In genomic region chr1:27569506-27570382, GRCh38 we compare ENCODE assay signal across 9 cellular contexts. TPM values are rescaled to one million over a fixed set of nuclear protein-coding genes. Genes with fewer than 3 reads are reported as not detected.
DNase-seq lines count a peak whose midpoint lies in the region; ATAC-seq and TF ChIP-seq lines count a peak whose summit lies in the region.
"Had no signal": no experiment of that assay in that cellular context is flagged by ENCODE, and none has a peak within 500 bp of the region (broad histone marks: within the 10 kb centered on the region; RNA-seq: fewer than 3 reads in every experiment).

No MANE protein-coding gene starts in this region.

- DNase-seq in Right ventricle myocardium superior (peak; percentile 34), left cardiac atrium (no peak), ecto neural progenitor cell (ENCODE audit: low spot score) (peak; percentile 77), NCI-H446 treated with DMSO at 0.1 percent for 48 hours (lab: John Stamatoyannopoulos, UW) (no peak), HPDE6-E6E7 (ENCODE audit: extremely low spot score) (no peak), GM13976 (ENCODE audit: low spot score) (no peak)
- DNase-seq in naive thymus-derived CD8-positive, alpha-beta T cell = no peak
- DNase-seq: activated CD8-positive, alpha-beta memory T cell treated with anti-CD3 and anti-CD28 coated beads, Interleukin-2, amount 50 U/mL, for 48 hours had no signal

- H3K4me1 Mint-ChIP-seq in naive thymus-derived CD8-positive, alpha-beta T cell = peaks cover 34 to 71% (median 53%) of the 10 kb centered on the region in 4 donors

- peak overlapping the region; percentile 72 to 89 (median 81) for H3K4me3 Mint-ChIP-seq in naive thymus-derived CD8-positive, alpha-beta T cell

- intact Hi-C loops in Right ventricle myocardium superior (cut with DNase I) (no loop called here), left cardiac atrium (cut with DNase I) (loop anchor here in 1 of 2 donors (2.0 kb wide), 1 partner anchor 29 kb away; no protein-coding TSS in a partner anchor)

- H3K27ac Mint-ChIP-seq in naive thymus-derived CD8-positive, alpha-beta T cell = peak overlapping the region in 9 of 10 donors; percentile 34 to 95 (median 83)

- ATAC-seq in Right ventricle myocardium superior (ENCODE audit: poor library complexity) (no peak), left cardiac atrium (no peak), HG03095 (IDR thresholded peaks at IDR 0.05; ENCODE audit: unreplicated experiment) (no peak)
- no peak for ATAC-seq in naive thymus-derived CD8-positive, alpha-beta T cell

- POLR2A ChIA-PET in naive thymus-derived CD8-positive, alpha-beta T cell (lab: Charles Lee) = interaction anchor here (0.6 to 2.2 kb wide), 6 partner anchors 34 to 141 kb away, joined by 3 to 6 read pairs (median 5); partner anchors contain the start of gene AHDC1

- no peak for TF ChIP-seq CTCF in GM13976 (IDR thresholded peaks at IDR 0.05; ENCODE audit: borderline replicate concordance, control extremely low read depth, extremely low read depth, insufficient read depth, missing control alignments)

- in situ Hi-C loops in GM13976 (cut with MboI; ENCODE audit: low sequenced_read_pairs, unreplicated experiment) = no loop called here

- no peaks in the 10 kb centered on the region for H3K27me3 Mint-ChIP-seq in naive thymus-derived CD8-positive, alpha-beta T cell

- H3K36me3 Mint-ChIP-seq in naive thymus-derived CD8-positive, alpha-beta T cell = no peaks in the 10 kb centered on the region

- H3K9me3 Mint-ChIP-seq in naive thymus-derived CD8-positive, alpha-beta T cell = no peaks in the 10 kb centered on the region

RNA-seq across cellular contexts. Expression of gene AHDC1, which starts 34.2 kb away (rescaled TPM):
- 47.4 TPM for total RNA-seq in Right ventricle myocardium superior
- total RNA-seq in left cardiac atrium = 10 to 100 TPM; 37.6 to 39.1 TPM
- total RNA-seq in naive thymus-derived CD8-positive, alpha-beta T cell = 10 to 100 TPM; 19.6 to 24.7 TPM
- polyA plus RNA-seq in naive thymus-derived CD8-positive, alpha-beta T cell = 1 to 10 TPM in 2 of 3 donors, under 1 TPM in 1; 0.57 to 2.4 (median 1.0) TPM

Comparison
In these comparisons a context has a peak if more than half of its experiments do, and no peak if none do; other contexts are left out.
1. DNase-seq: peak in Right ventricle myocardium superior (single experiment) and ecto neural progenitor cell (single experiment); none in left cardiac atrium (single experiment), naive thymus-derived CD8-positive, alpha-beta T cell (0 of 10), NCI-H446 treated with DMSO at 0.1 percent for 48 hours (single experiment), HPDE6-E6E7 (single experiment) and GM13976 (single experiment).